ENCODE assay signal across 8 cellular contexts in genomic region chr7:25862254-25862992, GRCh38.
DNase-seq lines count a peak whose midpoint lies in the region; ATAC-seq and TF ChIP-seq lines count a peak whose summit lies in the region.

No MANE protein-coding gene starts in this region.

- H3K4me1 ChIP-seq in effector memory CD4-positive, alpha-beta T cell (ENCODE audit: control insufficient read depth, insufficient read depth, low read length, poor library complexity, severe bottlenecking) = peaks cover 9% of the 10 kb centered on the region

- peak; percentile 100 for DNase-seq in Calu3
- peak; percentile 93 for DNase-seq in HPDE6-E6E7 (ENCODE audit: extremely low spot score)
- DNase-seq in NCI-H774 (lab: John Stamatoyannopoulos, UW) = peak; percentile 99
- peak; percentile 98 for DNase-seq in activated CD4-positive, alpha-beta memory T cell treated with anti-CD3 and anti-CD28 coated beads for 36 hours
- DNase-seq in effector memory CD4-positive, alpha-beta T cell = peak; percentile 61 to 65 (median 65)
- DNase-seq in naive B cell = no peak
- DNase-seq in stimulated activated naive CD8-positive, alpha-beta T cell treated with anti-CD3 and anti-CD28 coated beads, Interleukin-15, Interleukin-2, amounts not matched to agents 100 U/mL and 50 U/mL, for 24 hours = peak; percentile 92

- H3K9me3 ChIP-seq in effector memory CD4-positive, alpha-beta T cell (ENCODE audit: control insufficient read depth, low read length) = peaks cover 6% of the 10 kb centered on the region

- H3K9me3 Mint-ChIP-seq in Calu3 (ENCODE audit: low read depth, unreplicated experiment) = no peaks in the 10 kb centered on the region
- H3K9me3 Mint-ChIP-seq in activated CD4-positive, alpha-beta memory T cell treated with anti-CD3 and anti-CD28 coated beads for 36 hours = peaks cover 6% of the 10 kb centered on the region
- H3K9me3 Mint-ChIP-seq in naive B cell = peaks cover 3 to 40% (median 19%) of the 10 kb centered on the region in 7 donors

- H3K36me3 Mint-ChIP-seq in Calu3 (ENCODE audit: insufficient read depth, unreplicated experiment) (peaks cover 14% of the 10 kb centered on the region), naive B cell (peaks cover 10 to 11% of the 10 kb centered on the region in 2 donors)
- H3K36me3 Mint-ChIP-seq in activated CD4-positive, alpha-beta memory T cell treated with anti-CD3 and anti-CD28 coated beads for 36 hours = peaks cover 10% of the 10 kb centered on the region

- H3K4me3 Mint-ChIP-seq in Calu3 (ENCODE audit: low read depth, unreplicated experiment) (peak overlapping the region; percentile 68), naive B cell (peak overlapping the region in 6 of 8 donors; percentile 12 to 85 (median 59))
- peak overlapping the region; percentile 65 for H3K4me3 Mint-ChIP-seq in activated CD4-positive, alpha-beta memory T cell treated with anti-CD3 and anti-CD28 coated beads for 36 hours

- H3K27me3 Mint-ChIP-seq in Calu3 (ENCODE audit: unreplicated experiment) = peaks cover 48% of the 10 kb centered on the region
- H3K27me3 Mint-ChIP-seq in activated CD4-positive, alpha-beta memory T cell treated with anti-CD3 and anti-CD28 coated beads for 36 hours = peaks cover 69% of the 10 kb centered on the region
- H3K27me3 Mint-ChIP-seq in naive B cell = peaks cover 31 to 49% (median 41%) of the 10 kb centered on the region in 3 donors

- POLR2A ChIA-PET in activated CD4-positive, alpha-beta memory T cell treated with anti-CD3 and anti-CD28 coated beads for 36 hours (lab: Charles Lee) = interaction anchor here (0.5 to 1.9 kb wide), 2 partner anchors 294 to 337 kb away, joined by 3 to 5 read pairs; no protein-coding TSS in a partner anchor

- H3K27ac Mint-ChIP-seq in Calu3 (ENCODE audit: unreplicated experiment) (peak overlapping the region; percentile 82), naive B cell (peak overlapping the region in 4 of 6 donors; percentile 68 to 97 (median 86))
- peak overlapping the region; percentile 60 for H3K27ac Mint-ChIP-seq in activated CD4-positive, alpha-beta memory T cell treated with anti-CD3 and anti-CD28 coated beads for 36 hours

- no peaks in the 10 kb centered on the region for H3K36me3 ChIP-seq in effector memory CD4-positive, alpha-beta T cell (ENCODE audit: control insufficient read depth, insufficient read depth, low read length)

- H3K27me3 ChIP-seq in effector memory CD4-positive, alpha-beta T cell (replicated peaks; ENCODE audit: control insufficient read depth, insufficient read depth, low read length, poor library complexity, severe bottlenecking) = peaks cover 85% of the 10 kb centered on the region

- H3K4me3 ChIP-seq in effector memory CD4-positive, alpha-beta T cell (ENCODE audit: insufficient read depth, low read depth, low read length, poor library complexity, severe bottlenecking) = peak overlapping the region; percentile 3

- intact Hi-C loops in Calu3 (cut with micrococcal nuclease; ENCODE audit: unreplicated experiment) = no loop called here
- intact Hi-C loops in activated CD4-positive, alpha-beta memory T cell treated with anti-CD3 and anti-CD28 coated beads for 36 hours (cut with micrococcal nuclease) = loop anchor here (1.0 to 5.0 kb wide), 12 partner anchors 8 to 1800 kb away; partner anchors contain the start of genes CBX3, HIBADH, HNRNPA2B1 and HOXA1

- ATAC-seq in GM21390 (IDR thresholded peaks at IDR 0.05; ENCODE audit: unreplicated experiment) = peak; percentile 94
- peak in 1 of 2 donors; percentile 54 for ATAC-seq in naive B cell (ENCODE audit: low read depth in 2 of 2)
- peak; percentile 94 for ATAC-seq in stimulated activated naive CD8-positive, alpha-beta T cell treated with anti-CD3 and anti-CD28 coated beads, Interleukin-15, Interleukin-2, amounts not matched to agents 100 U/mL and 50 U/mL, for 24 hours

- no peaks in the 10 kb centered on the region for H3K4me1 Mint-ChIP-seq in Calu3 (ENCODE audit: low read depth, unreplicated experiment)
- peaks cover 22% of the 10 kb centered on the region for H3K4me1 Mint-ChIP-seq in activated CD4-positive, alpha-beta memory T cell treated with anti-CD3 and anti-CD28 coated beads for 36 hours (ENCODE audit: low read depth)
- H3K4me1 Mint-ChIP-seq in naive B cell = peaks cover 0 to 8% (median 4%) of the 10 kb centered on the region in 3 donors

- no peak for TF ChIP-seq CTCF in Calu3 (IDR thresholded peaks at IDR 0.05; ENCODE audit: unreplicated experiment)

- BruUV-seq in Calu3 (replicated peaks; lab: Mats Ljungman, UMichigan) = no TSS peak

- CTCF ChIA-PET in Calu3 (lab: Charles Lee) = interaction anchor here (0.6 to 2.6 kb wide), 10 partner anchors 11 to 768 kb away, joined by 3 to 15 read pairs (median 4); no protein-coding TSS in a partner anchor
- CTCF ChIA-PET in activated CD4-positive, alpha-beta memory T cell treated with anti-CD3 and anti-CD28 coated beads for 36 hours (lab: Charles Lee) = interaction anchor here (0.7 to 1.3 kb wide), 4 partner anchors 11 to 507 kb away, joined by 3 to 9 read pairs (median 4); no protein-coding TSS in a partner anchor

- H3K27ac ChIP-seq in effector memory CD4-positive, alpha-beta T cell (ENCODE audit: insufficient read depth, low read length, poor library complexity, severe bottlenecking) = no peak overlapping the region
